ENCODE assay signal across 1 cellular context in genomic region chr1:85707990-85708825, GRCh38.
A peak's percentile ranks its signal among the peaks of the same experiment; 100 is the strongest.
TF ChIP-seq lines count a peak whose summit lies in the region.

ZNHIT6 (minus strand) TSS chr1:85708433; CDS start chr1:85708284, 149 bp downstream.

TF ChIP-seq in HepG2, 621 proteins besides CTCF, POLR2A, EP300 and RAD21 (continued from another document):
- 0 out of 2 replicates have a peak, but pooled peaks have one; percentile 31 for TF ChIP-seq E2F2 (CRISPR knock-in tag; IDR thresholded peaks at IDR 0.05; ENCODE audit: borderline replicate concordance)
- no peak for TF ChIP-seq SNRNP70 (IDR thresholded peaks at IDR 0.05; ENCODE audit: low read depth, low read length)
- peak; percentile 47; the same call in 1 of the 2 replicates for TF ChIP-seq DR1 (CRISPR knock-in tag; IDR thresholded peaks at IDR 0.05)
- TF ChIP-seq ZNF761 (CRISPR knock-in tag; conservative IDR thresholded peaks at IDR 0.05): 0 out of 2 replicates have a peak, but pooled peaks have one; percentile 22
- TF ChIP-seq ZNF547 (CRISPR knock-in tag; IDR thresholded peaks at IDR 0.05): no peak; the same call in none of the 2 replicates
- peak; percentile 60 for TF ChIP-seq NFYB (CRISPR knock-in tag; IDR thresholded peaks at IDR 0.05)
- TF ChIP-seq ZNF235 (CRISPR knock-in tag; IDR thresholded peaks at IDR 0.05; ENCODE audit: borderline replicate concordance): no peak
- no peak for TF ChIP-seq NR2F6 (IDR thresholded peaks at IDR 0.05)
- TF ChIP-seq NR2F6 (CRISPR knock-in tag; IDR thresholded peaks at IDR 0.05): peak; percentile 46; the same call in 1 of the 2 replicates
- TF ChIP-seq NR0B2 (CRISPR knock-in tag; IDR thresholded peaks at IDR 0.05): peak; percentile 85; the same call in 1 of the 2 replicates
- no peak for TF ChIP-seq TSC22D2 (CRISPR knock-in tag; IDR thresholded peaks at IDR 0.05; ENCODE audit: borderline replicate concordance)
- peak; percentile 63; the same call in 1 of the 2 replicates for TF ChIP-seq KDM5B (CRISPR knock-in tag; IDR thresholded peaks at IDR 0.05; ENCODE audit: borderline replicate concordance)
- TF ChIP-seq YEATS2 (CRISPR knock-in tag; IDR thresholded peaks at IDR 0.05; ENCODE audit: borderline replicate concordance): peak; percentile 96
- TF ChIP-seq ZNF335 (CRISPR knock-in tag; IDR thresholded peaks at IDR 0.05): peak; percentile 77
- TF ChIP-seq HMGXB3 (CRISPR knock-in tag; IDR thresholded peaks at IDR 0.05; ENCODE audit: borderline replicate concordance): peak; percentile 85; the same call in 1 of the 2 replicates
- TF ChIP-seq ZEB1 (IDR thresholded peaks at IDR 0.05; ENCODE audit: insufficient replicate concordance, low read depth): no peak
- no peak for TF ChIP-seq PLRG1 (conservative IDR thresholded peaks at IDR 0.05)
- TF ChIP-seq ZNF331 (CRISPR knock-in tag; IDR thresholded peaks at IDR 0.05): peak; percentile 82
- TF ChIP-seq ZBTB43 (CRISPR knock-in tag; conservative IDR thresholded peaks at IDR 0.05): no peak
- TF ChIP-seq THAP11 (CRISPR knock-in tag; IDR thresholded peaks at IDR 0.05): peak; percentile 94
- TF ChIP-seq HES4 (CRISPR knock-in tag; IDR thresholded peaks at IDR 0.05; ENCODE audit: borderline replicate concordance): peak; percentile 69; the same call in 1 of the 2 replicates
- TF ChIP-seq MXD3 (CRISPR knock-in tag; IDR thresholded peaks at IDR 0.05): peak; percentile 84; the same call in 1 of the 2 replicates
- TF ChIP-seq MYPOP (CRISPR knock-in tag; IDR thresholded peaks at IDR 0.05): peak; percentile 90
- TF ChIP-seq ETV5 (CRISPR knock-in tag; IDR thresholded peaks at IDR 0.05; ENCODE audit: borderline replicate concordance): peak; percentile 58
- peak; percentile 89 for TF ChIP-seq PHF8 (CRISPR knock-in tag; IDR thresholded peaks at IDR 0.05)
- peak; percentile 52; the same call in 1 of the 2 replicates for TF ChIP-seq ZFP36L1 (CRISPR knock-in tag; IDR thresholded peaks at IDR 0.05)
- TF ChIP-seq CEBPG (CRISPR knock-in tag; IDR thresholded peaks at IDR 0.05): peak; percentile 17; the same call in 1 of the 2 replicates
- TF ChIP-seq RNF219 (CRISPR knock-in tag; IDR thresholded peaks at IDR 0.05): no peak
- TF ChIP-seq UBTF (CRISPR knock-in tag; IDR thresholded peaks at IDR 0.05): peak; percentile 72; the same call in 1 of the 2 replicates
- TF ChIP-seq ARNT2 (CRISPR knock-in tag; IDR thresholded peaks at IDR 0.05; ENCODE audit: low read depth): peak; percentile 70
- TF ChIP-seq FOXC1 (CRISPR knock-in tag; IDR thresholded peaks at IDR 0.05; ENCODE audit: borderline replicate concordance): peak; percentile 65; the same call in 1 of the 2 replicates
- TF ChIP-seq RBM39 (IDR thresholded peaks at IDR 0.05; ENCODE audit: low read depth, low read length, poor library complexity, severe bottlenecking): no peak
- TF ChIP-seq HCFC1 (IDR thresholded peaks at IDR 0.05; ENCODE audit: low read depth, low read length): 0 out of 2 replicates have a peak, but pooled peaks have one; percentile 39
